In genomic region chrX:149860445-149860844, GRCh38 we compare ENCODE assay signal across 10 cellular contexts. TPM values are rescaled to one million over a fixed set of nuclear protein-coding genes. Genes with fewer than 3 reads are reported as not detected.
"Had no signal": no experiment of that assay in that cellular context is flagged by ENCODE, and none has a peak within 500 bp of the region (broad histone marks: within the 10 kb centered on the region; RNA-seq: fewer than 3 reads in every experiment).

No MANE protein-coding gene starts in this region.

- H3K9me3 ChIP-seq: HAP-1 had no signal

- H3K4me1 ChIP-seq: HAP-1 had no signal

- H3K27ac ChIP-seq: GM23248, KMS-11 had no signal

- DNase-seq: GM23248, GOT3, IMR-90 had no signal

- H3K4me3 ChIP-seq: GM23248, HAP-1, K562 had no signal

- H3K36me3 ChIP-seq: HAP-1 had no signal

- FAIRE-seq: H54, HTR-8/SVneo, K562 had no signal

- H2AFZ ChIP-seq: GM23248 had no signal

- H3K9ac ChIP-seq: GM23248, KMS-11 had no signal

- ATAC-seq: HCT116, K562 had no signal

- H3K4me2 ChIP-seq: KMS-11 had no signal

RNA-seq across cellular contexts. Expression of gene MAGEA8, which starts 20.5 kb away (rescaled TPM):
- total RNA-seq: GM23248, HT-29, IMR-90 had no signal
- polyA plus RNA-seq: GM23248, IMR-90 had no signal
